8 cellular contexts compared by ENCODE assay signal in the genomic region with DNA sequence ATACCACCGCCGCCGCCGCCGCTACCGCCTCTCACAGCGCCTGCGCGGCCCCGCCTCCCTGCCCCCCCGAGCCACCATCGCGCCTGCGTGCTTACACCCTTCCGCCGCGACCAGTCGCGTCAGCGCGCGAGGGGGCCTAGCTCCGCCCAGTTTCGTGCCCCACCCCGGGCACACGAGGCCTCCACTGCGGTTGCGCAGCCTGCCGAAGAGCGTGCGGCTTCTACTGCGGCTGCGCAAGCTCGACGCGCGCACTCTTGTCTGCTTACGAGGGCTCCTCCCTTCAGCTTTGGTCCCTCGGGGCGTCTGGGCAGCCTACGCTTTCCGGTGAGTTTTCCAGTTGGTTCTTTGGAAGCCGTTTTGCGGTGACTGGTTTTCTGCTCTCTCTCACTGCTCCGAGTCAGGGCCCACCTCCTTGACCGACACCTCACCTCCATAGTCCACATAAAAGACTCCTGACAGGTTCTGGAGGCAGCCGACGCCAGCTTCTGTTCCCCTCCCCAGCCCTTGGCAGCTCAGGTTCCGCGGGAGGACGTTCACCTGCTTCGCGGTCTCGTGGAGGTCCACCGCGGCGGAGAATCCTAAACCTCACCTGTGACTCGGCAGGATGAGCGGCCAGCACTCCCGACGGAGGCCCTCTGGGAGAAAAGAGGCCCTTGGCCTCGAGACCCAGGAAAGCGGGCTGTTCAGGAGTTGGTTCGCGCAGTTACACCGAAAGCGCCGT. TPM values are rescaled to one million over a fixed set of nuclear protein-coding genes. Genes with fewer than 3 reads are reported as not detected.
DNase-seq lines count a peak whose midpoint lies in the region; ATAC-seq and TF ChIP-seq lines count a peak whose summit lies in the region.

A gene (minus strand): TSS at position 35 of the 721 bp plus-strand sequence. CDS start 65 bp downstream, outside the sequence.

- H3K36me3 ChIP-seq in BE2C = peaks cover under 1% of the 10 kb centered on the region; the same call in 1 of the 2 replicates

- peak; percentile 62 for ATAC-seq in HG03457 (IDR thresholded peaks at IDR 0.05; ENCODE audit: unreplicated experiment)

- DNase-seq in BE2C = peak; percentile 99
- DNase-seq in GM19240 (ENCODE audit: insufficient read length, low spot score) = peak; percentile 83
- peak; percentile 81 for DNase-seq in NCI-H524 treated with DMSO at 0.1 percent for 48 hours (lab: John Stamatoyannopoulos, UW)
- DNase-seq in activated CD4-positive, alpha-beta T cell treated with anti-CD3 and anti-CD28 coated beads for 4 hours = peak; percentile 99
- DNase-seq in choroid plexus epithelial cell (ENCODE audit: low read depth) = peak; percentile 99
- DNase-seq in kidney glomerular epithelial cell (lab: John Stamatoyannopoulos, UW) = peak; percentile 97
- peak; percentile 96 to 97 for DNase-seq in stimulated activated CD4-positive, alpha-beta T cell treated with anti-CD3 and anti-CD28 coated beads, Interleukin-15, amount 100 ng/mL, for 48 hours (ENCODE audit: low read depth in 2 of 2)

- no peaks in the 10 kb centered on the region for H3K27me3 ChIP-seq in BE2C

- H3K4me3 ChIP-seq in BE2C (ENCODE audit: low read depth, low read length) = peak within 1 kb of the TSS; percentile 90
- peak within 1 kb of the TSS; percentile 82 for H3K4me3 ChIP-seq in choroid plexus epithelial cell (ENCODE audit: low read depth, low read length)

- no peaks in the 10 kb centered on the region for H3K9me3 ChIP-seq in BE2C

- peaks cover 7% of the 10 kb centered on the region for H3K4me1 ChIP-seq in BE2C

- no peak for TF ChIP-seq CTCF in BE2C (IDR thresholded peaks at IDR 0.05; ENCODE audit: low read depth, low read length)
- no peak for TF ChIP-seq CTCF in choroid plexus epithelial cell (conservative IDR thresholded peaks at IDR 0.05; ENCODE audit: low read depth, low read length)

RNA-seq across cellular contexts. Expression of the gene that starts here (rescaled TPM):
- 159 TPM for polyA plus RNA-seq in BE2C (2012; ENCODE audit: insufficient read depth, insufficient read length, low read depth)

Comparison
In these comparisons a context has a peak if more than half of its experiments do, and no peak if none do; other contexts are left out.
1. Peak in every context shown above with its lines: DNase-seq, ATAC-seq and H3K4me3 ChIP-seq.